22 cellular contexts compared by ENCODE assay signal in genomic region chr21:31576428-31576827, GRCh38.
DNase-seq lines count a peak whose midpoint lies in the region; ATAC-seq, FAIRE-seq and TF ChIP-seq lines count a peak whose summit lies in the region.
"Had no signal": no experiment of that assay in that cellular context is flagged by ENCODE, and none has a peak within 500 bp of the region (broad histone marks: within the 10 kb centered on the region; RNA-seq: fewer than 3 reads in every experiment).

No MANE protein-coding gene starts in this region.

- intact Hi-C loops in A673 (cut with micrococcal nuclease; ENCODE audit: unreplicated experiment) (no loop called here), head of caudate nucleus (cut with DNase I) (loop anchor here (10.0 kb wide), 1 partner anchor 222 kb away; no protein-coding TSS in a partner anchor)

- H4K91ac ChIP-seq in mesenchymal stem cell (ENCODE audit: low read length) = no peak overlapping the region

- no peak overlapping the region for H2BK12ac ChIP-seq in mesenchymal stem cell (ENCODE audit: low read length in 2 of 2)

- POLR2A ChIA-PET in A673 (lab: Charles Lee; ENCODE audit: low non-redundant PET) = no interaction called here

- H3K27ac ChIP-seq in A673 (ENCODE audit: low read depth, low read length, poor library complexity, severe bottlenecking) = no peak overlapping the region
- H3K27ac ChIP-seq in mesenchymal stem cell (ENCODE audit: low read length, poor library complexity, severe bottlenecking) = no peak overlapping the region
- H3K27ac ChIP-seq: cardiac muscle cell, epithelial cell of prostate, gastrocnemius medialis, KMS-11, suprapubic skin, vagina had no signal

- H3K9ac ChIP-seq in mesenchymal stem cell (ENCODE audit: low read length) = no peak overlapping the region
- H3K9ac ChIP-seq: KMS-11 had no signal

- H3K27me3 ChIP-seq in A673 (replicated peaks; ENCODE audit: insufficient read depth, low read depth, low read length, poor library complexity) (no peaks in the 10 kb centered on the region), mesenchymal stem cell (ENCODE audit: control insufficient read depth in 1 of 2, insufficient read depth in 1 of 2, low read length in 2 of 2) (peaks cover 0 to 13% of the 10 kb centered on the region in 2 experiments)
- H3K27me3 ChIP-seq: suprapubic skin, vagina had no signal

- H2BK120ac ChIP-seq in mesenchymal stem cell (ENCODE audit: low read depth, low read length) = no peak overlapping the region

- no peak for ATAC-seq in HG03520 (IDR thresholded peaks at IDR 0.05; ENCODE audit: unreplicated experiment)
- ATAC-seq: activated CD8-positive, alpha-beta T cell treated with anti-CD3 and anti-CD28 coated beads, Interleukin-2, amount 10 ng/mL, durations not matched to agents 7 days and 5 days; gastrocnemius medialis; Panc1 had no signal

- FAIRE-seq in GM19239 (lab: Jason Lieb, UNC) = no peak

- H3K14ac ChIP-seq in mesenchymal stem cell (ENCODE audit: low read length in 2 of 2) = no peak overlapping the region

- BruUV-seq in A673 (replicated peaks; lab: Mats Ljungman, UMichigan) = no TSS peak

- H3K9me3 ChIP-seq in A673 (ENCODE audit: low read depth, low read length, poor library complexity, severe bottlenecking) (peaks cover 5% of the 10 kb centered on the region), mesenchymal stem cell (ENCODE audit: control insufficient read depth, low read length) (peaks cover 11% of the 10 kb centered on the region)
- H3K9me3 ChIP-seq: gastrocnemius medialis, vagina had no signal

- no peak overlapping the region for H2AFZ ChIP-seq in mesenchymal stem cell (ENCODE audit: low read depth, low read length)

- no peaks in the 10 kb centered on the region for H3K4me1 ChIP-seq in A673 (ENCODE audit: insufficient read depth, low read length, poor library complexity, severe bottlenecking)
- no peaks in the 10 kb centered on the region for H3K4me1 ChIP-seq in mesenchymal stem cell (ENCODE audit: control insufficient read depth, insufficient read depth, low read depth, low read length)
- H3K4me1 ChIP-seq: gastrocnemius medialis, suprapubic skin, vagina had no signal

- H2BK5ac ChIP-seq in mesenchymal stem cell (ENCODE audit: low read depth, low read length, poor library complexity, severe bottlenecking) = no peak overlapping the region

- H2BK15ac ChIP-seq in mesenchymal stem cell (ENCODE audit: low read depth, poor library complexity, severe bottlenecking) = no peak overlapping the region

- no peak for TF ChIP-seq CTCF in A673 (conservative IDR thresholded peaks at IDR 0.05; ENCODE audit: low read depth, low read length)
- no peak for TF ChIP-seq CTCF in choroid plexus epithelial cell (conservative IDR thresholded peaks at IDR 0.05; ENCODE audit: low read depth, low read length)

- no peak overlapping the region for H4K8ac ChIP-seq in mesenchymal stem cell (ENCODE audit: low read length)

- H2AK5ac ChIP-seq in mesenchymal stem cell (ENCODE audit: low read length, severe bottlenecking) = no peak overlapping the region

- H3K23ac ChIP-seq in mesenchymal stem cell (ENCODE audit: low read length in 2 of 2) = no peak overlapping the region

- DNase-seq in A673 (ENCODE audit: low spot score) (peak; percentile 50), H4 (ENCODE audit: low spot score) (peak; percentile 51), NCI-H446 treated with DMSO at 0.1 percent for 48 hours (lab: John Stamatoyannopoulos, UW) (peak; percentile 79), choroid plexus epithelial cell (ENCODE audit: low read depth) (peak; percentile 18), head of caudate nucleus (no peak), mesenchymal stem cell (no peak), GM19239 (ENCODE audit: insufficient read length, low spot score) (no peak)
- DNase-seq: activated B cell treated with CpG ODN at 0.5 μM for 24 hours; activated CD8-positive, alpha-beta T cell treated with anti-CD3 and anti-CD28 coated beads, Interleukin-2, amount 10 ng/mL, durations not matched to agents 7 days and 5 days; activated naive CD4-positive, alpha-beta T cell; activated T-cell treated with anti-CD3 and anti-CD28 coated beads, Interleukin-2, amount 50 U/mL, for 1 hour; DMS153; gastrocnemius medialis; GDM1; T-helper 2 cell had no signal

- H3K18ac ChIP-seq in mesenchymal stem cell (ENCODE audit: low read depth in 1 of 2, low read length in 2 of 2) = no peak overlapping the region

- WGBS in mesenchymal stem cell = 90% methylated on average over 6 of the region's 6 CpGs

- H3K4me2 ChIP-seq in mesenchymal stem cell (ENCODE audit: low read length, poor library complexity, severe bottlenecking) = no peak overlapping the region
- H3K4me2 ChIP-seq: KMS-11 had no signal

- CTCF ChIA-PET in A673 (lab: Charles Lee) = no interaction called here

- no peak overlapping the region for H3K4ac ChIP-seq in mesenchymal stem cell (ENCODE audit: low read depth in 1 of 2, low read length in 2 of 2)

- H3K79me1 ChIP-seq in mesenchymal stem cell (replicated peaks; ENCODE audit: low read length, poor library complexity, severe bottlenecking) = no peaks in the 10 kb centered on the region

- no peaks in the 10 kb centered on the region for H3K36me3 ChIP-seq in A673 (ENCODE audit: insufficient read depth, low read length, poor library complexity, severe bottlenecking)
- no peaks in the 10 kb centered on the region for H3K36me3 ChIP-seq in mesenchymal stem cell (ENCODE audit: control insufficient read depth in 1 of 2, insufficient read depth in 2 of 2, low read depth in 1 of 2, low read length in 2 of 2)
- H3K36me3 ChIP-seq: cardiac muscle cell, gastrocnemius medialis, suprapubic skin, vagina had no signal

- H3K4me3 ChIP-seq in A673 (ENCODE audit: low read depth, low read length, poor library complexity, severe bottlenecking) = no peak overlapping the region
- H3K4me3 ChIP-seq in choroid plexus epithelial cell (ENCODE audit: low read depth, low read length) = no peak overlapping the region
- H3K4me3 ChIP-seq in mesenchymal stem cell (ENCODE audit: insufficient read depth in 1 of 2, low read depth in 1 of 2, low read length in 2 of 2) = no peak overlapping the region
- H3K4me3 ChIP-seq: cardiac muscle cell, gastrocnemius medialis, suprapubic skin, vagina had no signal

Comparison
In these comparisons a context has a peak if more than half of its experiments do, and no peak if none do; other contexts are left out.
1. DNase-seq: peak in A673 (single experiment), H4 (single experiment), NCI-H446 treated with DMSO at 0.1 percent for 48 hours (single experiment) and choroid plexus epithelial cell (single experiment); none in head of caudate nucleus (0 of 42), mesenchymal stem cell (single experiment) and GM19239 (single experiment).